Comparison of ENCODE assay signal across 17 cellular contexts in the genomic region with DNA sequence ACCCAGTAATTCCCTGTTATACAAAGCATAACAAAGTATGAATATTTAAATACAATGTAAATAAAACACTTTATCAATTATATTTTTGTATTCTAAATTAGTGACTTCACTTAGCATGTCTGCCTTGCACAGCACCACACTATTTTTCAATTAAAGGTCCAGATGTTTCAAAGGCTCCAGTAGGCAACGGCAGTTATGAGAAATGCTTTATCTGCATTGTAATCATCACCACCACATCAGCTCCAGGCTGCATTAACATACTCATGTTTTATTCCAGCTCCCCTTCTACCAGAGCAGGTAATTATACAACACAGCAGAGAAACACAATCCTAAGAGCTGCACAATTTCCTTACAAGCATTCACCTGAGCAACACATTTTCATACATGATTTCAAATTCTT.
"Had no signal": no experiment of that assay in that cellular context is flagged by ENCODE, and none has a peak within 500 bp of the region (broad histone marks: within the 10 kb centered on the region; RNA-seq: fewer than 3 reads in every experiment).

No MANE protein-coding gene starts in this region.

- H3K9ac ChIP-seq: neural progenitor cell, parathyroid adenoma had no signal

- ATAC-seq: esophagus mucosa; foreskin keratinocyte; natural killer cell treated with Interleukin-12 subunit alpha and Interleukin-12 subunit beta and Interleukin-15 and Interleukin-18, amount 100 ng/mL, for 72 hours; stimulated activated naive B cell treated with anti-CD40 and anti-IgM and Interleukin-4, amounts not matched to agents 10 μg/mL and 1 μg/mL and 100 μg/mL, for 72 hours had no signal

- H3K27me3 ChIP-seq: colonic mucosa, foreskin keratinocyte, neural progenitor cell, right lobe of liver, transverse colon, vagina had no signal

- H3K4me1 ChIP-seq: colonic mucosa, foreskin keratinocyte, parathyroid adenoma had no signal

- H3K9me3 ChIP-seq: colonic mucosa, mucosa of descending colon, right lobe of liver, transverse colon, vagina had no signal

- H3K4me3 ChIP-seq: colonic mucosa, lung, mucosa of descending colon, neural progenitor cell, right lobe of liver, transverse colon, vagina had no signal

- DNase-seq: effector CD8-positive, alpha-beta T cell; endodermal cell; foreskin keratinocyte; mucosa of descending colon; naive B cell; right lobe of liver; stimulated activated CD4-positive, alpha-beta T cell treated with anti-CD3 and anti-CD28 coated beads, Interleukin-15, amount 100 ng/mL, for 24 hours; stimulated activated CD4-positive, alpha-beta T cell treated with anti-CD3 and anti-CD28 coated beads, Interleukin-2, amount 100 ng/mL, for 48 hours; stimulated activated naive B cell treated with anti-CD40 and anti-IgM and Interleukin-4, amounts not matched to agents 10 μg/mL and 1 μg/mL and 100 μg/mL, for 72 hours; transverse colon had no signal

- H3K36me3 ChIP-seq: colonic mucosa, neural progenitor cell, right lobe of liver, transverse colon, vagina had no signal
